ENCODE assay signal across 29 cellular contexts in genomic region chr7:69883399-69883821, GRCh38.
"Had no signal": no experiment of that assay in that cellular context is flagged by ENCODE, and none has a peak within 500 bp of the region (broad histone marks: within the 10 kb centered on the region; RNA-seq: fewer than 3 reads in every experiment).

No MANE protein-coding gene starts in this region.

- H3K27me3 ChIP-seq: dorsolateral prefrontal cortex, heart left ventricle, pancreas, sigmoid colon, uterus had no signal

- H3K4me2 ChIP-seq: smooth muscle cell had no signal

- H3K4me3 Mint-ChIP-seq: activated CD8-positive, alpha-beta T cell treated with anti-CD3 and anti-CD28 coated beads for 36 hours; activated naive CD8-positive, alpha-beta T cell; effector memory CD8-positive, alpha-beta T cell; immature natural killer cell; type B pancreatic cell; WTC11 had no signal

- H3K36me3 ChIP-seq: heart left ventricle, pancreas, prostate gland, sigmoid colon, thoracic aorta, uterus had no signal

- H3K4me1 ChIP-seq: prostate gland, uterus had no signal

- H3K4me3 ChIP-seq: coronary artery, dorsolateral prefrontal cortex, heart left ventricle, pancreas, prostate gland, sigmoid colon, smooth muscle cell, thoracic aorta, uterus had no signal

- H3K9me3 ChIP-seq: heart left ventricle, pancreas, prostate gland, sigmoid colon, thoracic aorta, uterus had no signal

- DNase-seq: activated CD4-positive, alpha-beta T cell treated with anti-CD3 and anti-CD28 coated beads for 1 hour; activated CD4-positive, alpha-beta T cell treated with anti-CD3 and anti-CD28 coated beads, Interleukin-2, amount 50 U/mL, for 1 hour; activated CD8-positive, alpha-beta T cell treated with anti-CD3 and anti-CD28 coated beads for 36 hours; activated naive CD4-positive, alpha-beta T cell; activated T-cell treated with anti-CD3 and anti-CD28 coated beads, Interleukin-2, amount 50 U/mL, for 48 hours; anterior cingulate cortex; effector memory CD8-positive, alpha-beta T cell; foreskin fibroblast; heart left ventricle; hypothalamus; immature natural killer cell; kidney; left colon; mammary epithelial cell; nucleus accumbens; pancreas; sigmoid colon; stimulated activated CD4-positive, alpha-beta T cell treated with anti-CD3 and anti-CD28 coated beads, Interleukin-1b, Interleukin-23, amount 100 ng/mL, for 48 hours; stimulated activated naive CD8-positive, alpha-beta T cell treated with anti-CD3 and anti-CD28 coated beads, Interleukin-15, Interleukin-2, amounts not matched to agents 100 U/mL and 50 U/mL, for 24 hours; T-helper 2 cell; uterus had no signal

- H3K27ac Mint-ChIP-seq: activated CD8-positive, alpha-beta T cell treated with anti-CD3 and anti-CD28 coated beads for 36 hours; activated naive CD8-positive, alpha-beta T cell; effector memory CD8-positive, alpha-beta T cell; immature natural killer cell; type B pancreatic cell; WTC11 had no signal

- H3K27me3 Mint-ChIP-seq: type B pancreatic cell had no signal

- H3K4me1 Mint-ChIP-seq: WTC11 had no signal

- H3K9me3 Mint-ChIP-seq: activated CD8-positive, alpha-beta T cell treated with anti-CD3 and anti-CD28 coated beads for 36 hours; effector memory CD8-positive, alpha-beta T cell; immature natural killer cell; WTC11 had no signal

- H3K27ac ChIP-seq: coronary artery, heart left ventricle, pancreas, prostate gland, sigmoid colon, thoracic aorta, uterus had no signal

- H3K36me3 Mint-ChIP-seq: activated naive CD8-positive, alpha-beta T cell; immature natural killer cell; WTC11 had no signal
